10 cellular contexts compared by ENCODE assay signal in genomic region chr2:205731521-205731965, GRCh38. TPM values are rescaled to one million over a fixed set of nuclear protein-coding genes. Genes with fewer than 3 reads are reported as not detected.
DNase-seq lines count a peak whose midpoint lies in the region; ATAC-seq and TF ChIP-seq lines count a peak whose summit lies in the region.
"Had no signal": no experiment of that assay in that cellular context is flagged by ENCODE, and none has a peak within 500 bp of the region (broad histone marks: within the 10 kb centered on the region; RNA-seq: fewer than 3 reads in every experiment).

No MANE protein-coding gene starts in this region.

- no peak for TF ChIP-seq EP300 in tibial nerve (IDR thresholded peaks at IDR 0.05)

- H3K27ac ChIP-seq in esophagus (ENCODE audit: low read depth in 2 of 2, low read length in 1 of 2) = peak overlapping the region; percentile 18 to 44
- H3K27ac ChIP-seq in tibial nerve = peak overlapping the region in 2 of 4 donors; percentile 42 to 76

- H3K4me3 ChIP-seq in esophagus (ENCODE audit: low read depth in 1 of 2, low read length in 2 of 2) (no peak overlapping the region), skeletal muscle satellite cell (ENCODE audit: low read length) (no peak overlapping the region), tibial nerve (no peak overlapping the region)
- H3K4me3 ChIP-seq: ovary had no signal

- peak overlapping the region; percentile 3 for H3K4me2 ChIP-seq in skeletal muscle satellite cell (ENCODE audit: low read length)

- H3K27me3 ChIP-seq in esophagus (ENCODE audit: control insufficient read depth in 1 of 2, insufficient read depth in 2 of 2, low read length in 2 of 2) (no peaks in the 10 kb centered on the region), skeletal muscle satellite cell (ENCODE audit: control insufficient read depth, insufficient read depth, low read length) (no peaks in the 10 kb centered on the region), tibial nerve (no peaks in the 10 kb centered on the region)
- H3K27me3 ChIP-seq: ovary had no signal

- H3K4me1 ChIP-seq in esophagus (ENCODE audit: control insufficient read depth in 2 of 2, insufficient read depth in 2 of 2, low read length in 1 of 2) = no peaks in the 10 kb centered on the region
- H3K4me1 ChIP-seq in skeletal muscle satellite cell (ENCODE audit: control insufficient read depth, insufficient read depth, low read length) = peaks cover 33% of the 10 kb centered on the region
- H3K4me1 ChIP-seq in tibial nerve = peaks cover 0 to 95% (median 45%) of the 10 kb centered on the region in 4 donors

- peaks cover 4 to 5% of the 10 kb centered on the region in 2 donors for H3K36me3 ChIP-seq in esophagus (ENCODE audit: control insufficient read depth in 2 of 2, insufficient read depth in 2 of 2, low read length in 1 of 2)
- H3K36me3 ChIP-seq in skeletal muscle satellite cell (ENCODE audit: insufficient read depth, low read length) = no peaks in the 10 kb centered on the region
- H3K36me3 ChIP-seq in tibial nerve = peaks cover 0 to 58% (median 0%) of the 10 kb centered on the region in 3 donors
- H3K36me3 ChIP-seq: ovary had no signal

- DNase-seq in tibial nerve (ENCODE audit: low spot score in 2 of 2) = no peak
- no peak for DNase-seq in C1 segment of cervical spinal cord (lab: John Stamatoyannopoulos, UW)
- DNase-seq in NCI-H2171 treated with DMSO at 0.1 percent for 48 hours (lab: John Stamatoyannopoulos, UW) = no peak
- no peak for DNase-seq in NCI-H2227 (lab: John Stamatoyannopoulos, UW; ENCODE audit: unreplicated experiment)
- DNase-seq: glutamatergic neuron, ovary had no signal

- no peak for TF ChIP-seq POLR2A in tibial nerve (IDR thresholded peaks at IDR 0.05)

- ATAC-seq in GM18907 (IDR thresholded peaks at IDR 0.05; ENCODE audit: unreplicated experiment) = peak; percentile 65
- ATAC-seq in HG03025 (IDR thresholded peaks at IDR 0.05; ENCODE audit: low FRiP score, unreplicated experiment) = peak; percentile 66

- H3K9me3 ChIP-seq in esophagus (ENCODE audit: control insufficient read depth in 2 of 2, insufficient read depth in 1 of 2, low read depth in 1 of 2, low read length in 1 of 2) = no peaks in the 10 kb centered on the region
- no peaks in the 10 kb centered on the region for H3K9me3 ChIP-seq in skeletal muscle satellite cell (replicated peaks; ENCODE audit: low read length)
- no peaks in the 10 kb centered on the region for H3K9me3 ChIP-seq in tibial nerve
- H3K9me3 ChIP-seq: ovary had no signal

- WGBS in esophagus, 2 donors = 65 to 68% methylated on average over 5 of the region's 5 CpGs
- 55 to 58% methylated on average over 5 of the region's 5 CpGs for WGBS in tibial nerve, 2 donors

- no peak overlapping the region for H3K9ac ChIP-seq in skeletal muscle satellite cell (ENCODE audit: low read depth, low read length)

- no peak for TF ChIP-seq CTCF in tibial nerve (IDR thresholded peaks at IDR 0.05)

RNA-seq across cellular contexts. Expression of gene NRP2, which starts 49.2 kb away (rescaled TPM):
- 10 to 100 TPM in 1 of 2 donors, 1 to 10 TPM in 1; 6.9 to 11.1 TPM for polyA plus RNA-seq in esophagus
- 3.3 and 9.2 TPM in 2 replicates for total RNA-seq in skeletal muscle satellite cell (2012; rRNA removed)
- 100 to 1,000 TPM; 128 to 196 (median 176) TPM for total RNA-seq in tibial nerve
